Comparison of ENCODE assay signal across 1 cellular context in the genomic region with DNA sequence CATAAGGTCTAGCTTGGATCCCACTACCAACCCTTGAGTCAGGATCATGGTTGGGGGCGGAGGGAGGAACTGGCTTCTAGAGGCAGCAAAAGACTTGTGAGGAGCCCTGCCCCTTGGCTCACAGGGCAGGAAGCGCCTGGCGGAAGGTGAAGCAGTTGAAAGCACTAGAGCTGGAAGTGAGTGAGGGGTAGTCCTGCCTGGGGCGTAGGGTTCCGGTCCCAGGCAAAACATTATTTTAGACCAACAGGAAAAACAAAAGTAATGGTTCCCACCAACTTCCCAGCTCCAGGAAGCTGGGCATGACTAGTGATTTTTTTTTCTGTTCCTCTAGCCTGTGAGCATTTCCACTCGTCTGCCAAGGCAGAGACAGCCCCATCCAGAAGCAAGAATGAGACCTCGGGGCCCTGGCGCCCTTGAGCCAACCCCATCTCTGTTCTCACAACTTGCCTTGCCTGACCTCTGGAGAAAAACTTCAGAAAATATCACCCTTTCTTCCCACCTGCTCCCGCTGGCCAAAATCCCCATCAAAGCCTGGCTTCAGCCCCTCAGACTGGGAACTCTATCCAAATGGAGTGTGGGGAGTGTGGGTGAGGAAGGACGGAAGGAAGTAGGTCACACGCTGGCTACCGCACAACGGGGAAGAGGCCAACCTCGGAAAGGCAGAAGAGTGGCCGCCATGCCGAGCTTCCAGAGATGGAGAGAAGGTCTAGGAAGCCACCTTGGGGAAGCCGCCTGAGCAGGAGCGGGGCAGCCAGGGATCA.
TF ChIP-seq lines count a peak whose summit lies in the region.

No MANE protein-coding gene starts in this region.

TF ChIP-seq in H1, 55 proteins besides CTCF, POLR2A, EP300 and RAD21 (continued from another document):
- TF ChIP-seq JUND (IDR thresholded peaks at IDR 0.05; ENCODE audit: low read length): no peak
